In the genomic region with DNA sequence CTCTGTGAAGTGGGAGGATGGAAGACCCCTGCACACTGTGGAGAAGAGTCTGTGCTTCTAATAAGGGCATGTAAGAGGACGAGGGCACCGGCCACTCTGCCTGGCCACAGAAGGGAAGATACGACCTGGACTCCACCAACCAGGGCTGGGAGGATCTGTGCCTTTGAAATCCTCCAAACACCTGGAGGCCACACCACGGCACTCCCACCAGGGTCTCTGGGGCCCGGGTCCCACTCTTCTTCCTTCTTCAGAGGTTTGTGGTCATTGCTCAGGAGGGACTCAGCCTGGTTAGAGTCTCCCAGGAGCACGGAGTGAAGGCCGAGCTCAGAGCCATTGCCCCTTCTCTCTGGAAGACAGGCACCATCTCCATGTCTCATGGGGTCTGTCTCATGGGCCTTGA, we compare ENCODE assay signal across 18 cellular contexts. TPM values are rescaled to one million over a fixed set of nuclear protein-coding genes. Genes with fewer than 3 reads are reported as not detected.
"Had no signal": no experiment of that assay in that cellular context is flagged by ENCODE, and none has a peak within 500 bp of the region (broad histone marks: within the 10 kb centered on the region; RNA-seq: fewer than 3 reads in every experiment).

No MANE protein-coding gene starts in this region.

- H3K9me3 Mint-ChIP-seq: activated naive CD4-positive, alpha-beta T cell treated with anti-CD3 and anti-CD28 coated beads, Interleukin-2, amount 50 U/mL, for 24 hours; brain; T-helper 2 cell treated with Interferon-gamma antibody and Interleukin-4, amounts not matched to agents 5 μg/mL and 100 μg/mL, for 36 hours had no signal

- H3K36me3 Mint-ChIP-seq: activated naive CD4-positive, alpha-beta T cell treated with anti-CD3 and anti-CD28 coated beads, Interleukin-2, amount 50 U/mL, for 24 hours had no signal

- ATAC-seq: foreskin keratinocyte had no signal

- H3K27ac ChIP-seq: foreskin keratinocyte, left ventricle myocardium inferior had no signal

- H3K9me3 ChIP-seq: left ventricle myocardium inferior, spleen, testis had no signal

- H3K27ac Mint-ChIP-seq: activated naive CD4-positive, alpha-beta T cell treated with anti-CD3 and anti-CD28 coated beads, Interleukin-2, amount 50 U/mL, for 24 hours; T-helper 2 cell treated with Interferon-gamma antibody and Interleukin-4, amounts not matched to agents 5 μg/mL and 100 μg/mL, for 36 hours had no signal

- H3K4me3 Mint-ChIP-seq: activated naive CD4-positive, alpha-beta T cell treated with anti-CD3 and anti-CD28 coated beads, Interleukin-2, amount 50 U/mL, for 24 hours; brain; T-helper 2 cell treated with Interferon-gamma antibody and Interleukin-4, amounts not matched to agents 5 μg/mL and 100 μg/mL, for 36 hours had no signal

- H3K27me3 Mint-ChIP-seq: activated naive CD4-positive, alpha-beta T cell treated with anti-CD3 and anti-CD28 coated beads, Interleukin-2, amount 50 U/mL, for 24 hours had no signal

- H3K4me3 ChIP-seq: heart right ventricle, left ventricle myocardium inferior, spleen, testis had no signal

- H3K27me3 ChIP-seq: foreskin keratinocyte, heart right ventricle, spleen, testis had no signal

- H3K4me1 ChIP-seq: foreskin keratinocyte had no signal

- DNase-seq: activated CD4-positive, alpha-beta T cell treated with anti-CD3 and anti-CD28 coated beads, Interleukin-2, amount 50 U/mL, for 4 hours; activated CD4-positive, CD25-positive, alpha-beta regulatory T cell treated with anti-CD3 and anti-CD28 coated beads, Interleukin-2, amount 50 U/mL, for 72 hours; activated effector memory CD4-positive, alpha-beta T cell treated with Interleukin-2 at 50 U/mL for 16 hours; activated T-cell treated with anti-CD3 and anti-CD28 coated beads, Interleukin-2, amount 50 U/mL, for 1 hour; amniotic stem cell; foreskin keratinocyte; heart right ventricle; islet precursor cell; left ventricle myocardium inferior; mesenchymal stem cell; spleen; stimulated activated CD4-positive, alpha-beta T cell treated with anti-CD3 and anti-CD28 coated beads, Interleukin-2, amount 100 ng/mL, for 24 hours; stimulated activated naive CD4-positive, alpha-beta T cell; testis had no signal

RNA-seq across cellular contexts. Expression of gene RAB20, which starts 42.0 kb away (rescaled TPM):
- polyA plus RNA-seq: neural cell had no signal
